Comparison of ENCODE assay signal across 1 cellular context in the genomic region with DNA sequence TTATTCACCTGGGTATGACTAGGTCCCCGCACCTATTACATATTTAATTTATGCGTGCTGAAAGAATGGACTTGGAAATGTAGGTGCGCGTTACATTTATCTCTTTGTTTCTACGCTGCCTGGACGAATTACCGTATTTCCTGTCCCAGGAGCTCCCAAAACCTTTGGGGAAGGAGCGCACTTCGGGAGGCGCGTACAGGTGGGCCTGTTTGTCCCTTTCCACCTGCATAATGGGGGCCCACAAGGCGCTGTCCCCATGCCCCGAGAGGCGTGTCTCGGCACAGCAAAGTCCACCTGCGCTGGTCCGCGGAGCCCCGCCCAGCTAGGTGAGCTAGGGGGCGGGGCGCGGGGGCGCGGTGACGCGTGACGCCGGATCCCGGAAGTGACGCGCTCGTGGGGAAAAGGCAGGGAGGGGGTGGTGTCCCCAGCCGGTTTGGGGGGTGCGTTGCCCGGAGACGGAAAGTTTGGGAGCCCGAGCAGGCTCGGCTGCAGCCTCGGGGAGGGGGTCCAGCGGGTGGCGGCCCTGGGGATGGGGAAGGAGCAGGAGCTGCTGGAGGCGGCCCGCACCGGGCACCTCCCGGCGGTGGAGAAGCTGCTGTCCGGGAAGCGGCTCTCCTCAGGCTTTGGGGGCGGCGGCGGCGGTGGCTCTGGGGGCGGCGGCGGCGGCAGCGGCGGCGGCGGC.
TF ChIP-seq lines count a peak whose summit lies in the region.

Gene ANKS1A, plus strand, starts transcription at position 382 of the 682 bp plus-strand sequence. Its CDS starts 148 bp downstream, at position 530.

TF ChIP-seq in SK-N-SH, 30 proteins besides CTCF, POLR2A, EP300 and RAD21 (continued from another document):
- TF ChIP-seq, protein P1, sequence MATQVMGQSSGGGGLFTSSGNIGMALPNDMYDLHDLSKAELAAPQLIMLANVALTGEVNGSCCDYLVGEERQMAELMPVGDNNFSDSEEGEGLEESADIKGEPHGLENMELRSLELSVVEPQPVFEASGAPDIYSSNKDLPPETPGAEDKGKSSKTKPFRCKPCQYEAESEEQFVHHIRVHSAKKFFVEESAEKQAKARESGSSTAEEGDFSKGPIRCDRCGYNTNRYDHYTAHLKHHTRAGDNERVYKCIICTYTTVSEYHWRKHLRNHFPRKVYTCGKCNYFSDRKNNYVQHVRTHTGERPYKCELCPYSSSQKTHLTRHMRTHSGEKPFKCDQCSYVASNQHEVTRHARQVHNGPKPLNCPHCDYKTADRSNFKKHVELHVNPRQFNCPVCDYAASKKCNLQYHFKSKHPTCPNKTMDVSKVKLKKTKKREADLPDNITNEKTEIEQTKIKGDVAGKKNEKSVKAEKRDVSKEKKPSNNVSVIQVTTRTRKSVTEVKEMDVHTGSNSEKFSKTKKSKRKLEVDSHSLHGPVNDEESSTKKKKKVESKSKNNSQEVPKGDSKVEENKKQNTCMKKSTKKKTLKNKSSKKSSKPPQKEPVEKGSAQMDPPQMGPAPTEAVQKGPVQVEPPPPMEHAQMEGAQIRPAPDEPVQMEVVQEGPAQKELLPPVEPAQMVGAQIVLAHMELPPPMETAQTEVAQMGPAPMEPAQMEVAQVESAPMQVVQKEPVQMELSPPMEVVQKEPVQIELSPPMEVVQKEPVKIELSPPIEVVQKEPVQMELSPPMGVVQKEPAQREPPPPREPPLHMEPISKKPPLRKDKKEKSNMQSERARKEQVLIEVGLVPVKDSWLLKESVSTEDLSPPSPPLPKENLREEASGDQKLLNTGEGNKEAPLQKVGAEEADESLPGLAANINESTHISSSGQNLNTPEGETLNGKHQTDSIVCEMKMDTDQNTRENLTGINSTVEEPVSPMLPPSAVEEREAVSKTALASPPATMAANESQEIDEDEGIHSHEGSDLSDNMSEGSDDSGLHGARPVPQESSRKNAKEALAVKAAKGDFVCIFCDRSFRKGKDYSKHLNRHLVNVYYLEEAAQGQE (IDR thresholded peaks at IDR 0.05; ENCODE audit: low read depth, low read length): no peak
- peak; percentile 42; the same call in 1 of the 2 replicates for TF ChIP-seq POLR2AphosphoS5 (IDR thresholded peaks at IDR 0.05; ENCODE audit: low read depth, low read length)
- no peak for TF ChIP-seq NFIC (IDR thresholded peaks at IDR 0.05; ENCODE audit: borderline replicate concordance)
- TF ChIP-seq FOXJ3 (CRISPR knock-in tag; IDR thresholded peaks at IDR 0.05): no peak
- no peak for TF ChIP-seq NRF1 (IDR thresholded peaks at IDR 0.05; ENCODE audit: low read depth, low read length)
- TF ChIP-seq MXI1 (IDR thresholded peaks at IDR 0.05; ENCODE audit: low read depth, low read length): 0 out of 2 replicates have a peak, but pooled peaks have one; percentile 21
- peak; percentile 78 for TF ChIP-seq GABPA (IDR thresholded peaks at IDR 0.05; ENCODE audit: low read depth)
